1 cellular context compared by ENCODE assay signal in the genomic region with DNA sequence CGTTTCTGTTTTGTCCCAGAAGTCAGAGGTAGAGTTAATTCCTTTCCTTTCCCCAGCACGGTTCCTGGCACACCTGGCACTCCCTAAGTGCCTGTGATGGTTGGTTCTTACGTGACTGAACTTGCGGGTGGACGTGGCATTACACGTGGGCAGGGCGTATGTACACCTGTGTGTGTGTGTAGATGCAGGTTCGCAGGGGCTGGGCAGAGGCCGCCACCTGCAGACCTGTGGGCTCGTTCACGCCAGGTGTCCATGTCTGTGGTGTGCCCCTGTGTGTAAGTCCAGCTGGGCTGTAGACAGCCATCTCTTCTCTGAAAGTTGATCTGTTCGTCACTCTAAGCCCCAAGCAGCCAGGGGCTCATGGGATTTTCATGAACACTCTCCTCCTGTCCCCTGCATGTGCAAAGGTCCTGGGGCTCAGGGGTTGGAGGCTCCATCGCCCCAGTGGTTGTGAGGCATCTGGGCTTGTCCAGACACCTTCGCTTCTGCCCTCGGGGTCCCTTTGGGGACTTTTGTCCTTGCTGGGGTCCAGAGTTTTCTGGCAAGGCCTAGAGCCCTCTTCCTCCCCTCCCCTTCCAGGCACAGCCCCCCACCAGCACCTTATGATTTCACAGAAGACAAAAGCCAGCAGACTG.
TF ChIP-seq lines count a peak whose summit lies in the region.

No MANE protein-coding gene starts in this region.

TF ChIP-seq in K562, 482 proteins besides CTCF, POLR2A, EP300 and RAD21:
- TF ChIP-seq, protein P1, sequence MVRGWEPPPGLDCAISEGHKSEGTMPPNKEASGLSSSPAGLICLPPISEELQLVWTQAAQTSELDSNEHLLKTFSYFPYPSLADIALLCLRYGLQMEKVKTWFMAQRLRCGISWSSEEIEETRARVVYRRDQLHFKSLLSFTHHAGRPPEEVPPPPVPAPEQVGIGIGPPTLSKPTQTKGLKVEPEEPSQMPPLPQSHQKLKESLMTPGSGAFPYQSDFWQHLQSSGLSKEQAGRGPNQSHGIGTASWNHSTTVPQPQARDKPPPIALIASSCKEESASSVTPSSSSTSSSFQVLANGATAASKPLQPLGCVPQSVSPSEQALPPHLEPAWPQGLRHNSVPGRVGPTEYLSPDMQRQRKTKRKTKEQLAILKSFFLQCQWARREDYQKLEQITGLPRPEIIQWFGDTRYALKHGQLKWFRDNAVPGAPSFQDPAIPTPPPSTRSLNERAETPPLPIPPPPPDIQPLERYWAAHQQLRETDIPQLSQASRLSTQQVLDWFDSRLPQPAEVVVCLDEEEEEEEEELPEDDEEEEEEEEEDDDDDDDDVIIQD (CRISPR knock-in tag; IDR thresholded peaks at IDR 0.05), result no peak
- TF ChIP-seq RNF2 (IDR thresholded peaks at IDR 0.05) (no peak), BRD4 (IDR thresholded peaks at IDR 0.05) (no peak), CHD4 (IDR thresholded peaks at IDR 0.05; ENCODE audit: insufficient read depth, insufficient replicate concordance, low read depth, low read length, poor library complexity, severe bottlenecking) (no peak), TOE1 (IDR thresholded peaks at IDR 0.05; ENCODE audit: borderline replicate concordance) (no peak), TOE1 (CRISPR knock-in tag; IDR thresholded peaks at IDR 0.05; ENCODE audit: borderline replicate concordance, low read depth) (no peak), ILK (tag; IDR thresholded peaks at IDR 0.05; ENCODE audit: borderline replicate concordance, low read depth) (no peak), PTBP1 (IDR thresholded peaks at IDR 0.05; ENCODE audit: low read depth, low read length) (0 out of 2 replicates have a peak, but pooled peaks have one; percentile 16), BCOR (IDR thresholded peaks at IDR 0.05) (0 out of 2 replicates have a peak, but pooled peaks have one; percentile 34)
- TF ChIP-seq, protein P2, sequence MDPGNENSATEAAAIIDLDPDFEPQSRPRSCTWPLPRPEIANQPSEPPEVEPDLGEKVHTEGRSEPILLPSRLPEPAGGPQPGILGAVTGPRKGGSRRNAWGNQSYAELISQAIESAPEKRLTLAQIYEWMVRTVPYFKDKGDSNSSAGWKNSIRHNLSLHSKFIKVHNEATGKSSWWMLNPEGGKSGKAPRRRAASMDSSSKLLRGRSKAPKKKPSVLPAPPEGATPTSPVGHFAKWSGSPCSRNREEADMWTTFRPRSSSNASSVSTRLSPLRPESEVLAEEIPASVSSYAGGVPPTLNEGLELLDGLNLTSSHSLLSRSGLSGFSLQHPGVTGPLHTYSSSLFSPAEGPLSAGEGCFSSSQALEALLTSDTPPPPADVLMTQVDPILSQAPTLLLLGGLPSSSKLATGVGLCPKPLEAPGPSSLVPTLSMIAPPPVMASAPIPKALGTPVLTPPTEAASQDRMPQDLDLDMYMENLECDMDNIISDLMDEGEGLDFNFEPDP (CRISPR knock-in tag; IDR thresholded peaks at IDR 0.05), result no peak
